Comparison of ENCODE assay signal across 14 cellular contexts in the genomic region with DNA sequence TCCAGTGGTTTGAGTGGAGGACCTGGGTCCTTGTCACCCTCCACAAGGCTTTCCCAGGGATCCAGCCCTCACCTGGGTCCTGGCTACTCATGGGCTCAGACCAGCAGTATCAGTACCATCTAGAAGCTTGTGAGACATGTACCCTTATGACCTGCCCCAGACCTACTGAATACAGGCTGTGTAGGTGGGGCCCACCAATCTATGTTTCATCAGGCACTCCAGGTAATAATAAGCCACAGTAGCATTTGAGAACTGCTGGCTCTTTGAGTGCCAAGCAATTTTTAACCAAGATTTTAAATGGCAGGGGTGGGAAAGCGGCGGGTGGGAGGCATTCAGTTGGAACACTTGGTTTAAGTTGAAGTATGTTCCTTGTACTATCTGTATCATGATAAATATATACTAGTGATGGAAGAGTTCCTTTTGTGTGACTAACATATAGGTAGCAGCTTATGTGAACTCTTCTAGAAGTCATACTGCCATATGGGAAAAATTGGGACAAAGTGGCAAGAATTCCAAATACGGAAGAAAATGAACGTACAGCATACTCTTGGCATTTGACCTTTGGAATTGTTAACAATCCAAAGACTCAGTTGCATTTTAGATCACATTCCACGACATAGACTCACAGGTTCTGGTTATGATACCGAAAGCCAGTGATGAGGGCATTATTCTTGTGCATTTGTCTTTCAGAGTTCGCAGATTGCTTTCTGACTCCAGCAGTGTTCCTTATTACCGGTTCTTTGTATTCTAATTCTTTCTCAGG.
DNase-seq lines count a peak whose midpoint lies in the region; ATAC-seq and TF ChIP-seq lines count a peak whose summit lies in the region.
"Had no signal": no experiment of that assay in that cellular context is flagged by ENCODE, and none has a peak within 500 bp of the region (broad histone marks: within the 10 kb centered on the region; RNA-seq: fewer than 3 reads in every experiment).

No MANE protein-coding gene starts in this region.

- H3K36me3 ChIP-seq in left ventricle myocardium inferior (peaks cover 11% of the 10 kb centered on the region), endodermal cell (ENCODE audit: control insufficient read depth, insufficient read depth, low read length) (peaks cover 91% of the 10 kb centered on the region), uterus (no peaks in the 10 kb centered on the region)

- no peak overlapping the region for H3K9ac ChIP-seq in endodermal cell (ENCODE audit: extremely low read depth, low read length, poor library complexity, severe bottlenecking)

- intact Hi-C loops in left ventricle myocardium inferior (cut with micrococcal nuclease) = no loop called here
- intact Hi-C loops in left cardiac atrium (cut with DNase I) = no loop called here
- intact Hi-C loops in uterus (cut with DNase I; ENCODE audit: low total_unique reads) = no loop called here

- no peak for TF ChIP-seq POLR2A in uterus (IDR thresholded peaks at IDR 0.05)

- DNase-seq in left ventricle myocardium inferior (no peak), left cardiac atrium (no peak), endodermal cell (no peak), non-pigmented ciliary epithelial cell (ENCODE audit: low read depth) (peak; percentile 70), uterus (no peak)
- DNase-seq in central memory CD4-positive, alpha-beta T cell = no peak
- DNase-seq: activated CD4-positive, alpha-beta T cell treated with anti-CD3 and anti-CD28 coated beads, Interleukin-2, amount 50 U/mL, for 1 hour; activated effector memory CD4-positive, alpha-beta T cell treated with anti-CD3 and anti-CD28 coated beads, Interleukin-2, amount 50 U/mL, for 16 hours; glutamatergic neuron; NCI-H2171 treated with DMSO at 0.1 percent for 48 hours; retina had no signal

- H3K9me3 ChIP-seq in left ventricle myocardium inferior (replicated peaks) (no peaks in the 10 kb centered on the region), endodermal cell (ENCODE audit: control insufficient read depth, low read length) (no peaks in the 10 kb centered on the region), uterus (no peaks in the 10 kb centered on the region)

- TF ChIP-seq CTCF in left ventricle myocardium inferior (IDR thresholded peaks at IDR 0.05; ENCODE audit: borderline replicate concordance) = no peak
- TF ChIP-seq CTCF in endodermal cell (conservative IDR thresholded peaks at IDR 0.05) = no peak
- TF ChIP-seq CTCF in uterus (IDR thresholded peaks at IDR 0.05) = no peak

- no peaks in the 10 kb centered on the region for H3K27me3 ChIP-seq in left ventricle myocardium inferior (ENCODE audit: low read depth)
- no peaks in the 10 kb centered on the region for H3K27me3 ChIP-seq in endodermal cell (ENCODE audit: control insufficient read depth, insufficient read depth, low read length, poor library complexity, severe bottlenecking)
- no peaks in the 10 kb centered on the region for H3K27me3 ChIP-seq in uterus

- H3K4me3 Mint-ChIP-seq in endodermal cell = no peak overlapping the region
- no peak overlapping the region for H3K4me3 Mint-ChIP-seq in stimulated activated memory B cell treated with anti-CD40 and anti-IgM and Interleukin-4, amounts not matched to agents 10 μg/mL and 1 μg/mL and 100 μg/mL, for 72 hours
- H3K4me3 Mint-ChIP-seq: T-helper 1 cell treated with Interleukin-12 subunit alpha and Interleukin-12 subunit beta and Interleukin-4 antibody, amounts not matched to agents 30 μg/mL and 1 μg/mL, for 36 hours had no signal

- H3K9me3 Mint-ChIP-seq in endodermal cell = no peaks in the 10 kb centered on the region
- no peaks in the 10 kb centered on the region for H3K9me3 Mint-ChIP-seq in stimulated activated memory B cell treated with anti-CD40 and anti-IgM and Interleukin-4, amounts not matched to agents 10 μg/mL and 1 μg/mL and 100 μg/mL, for 72 hours
- H3K9me3 Mint-ChIP-seq: T-helper 1 cell treated with Interleukin-12 subunit alpha and Interleukin-12 subunit beta and Interleukin-4 antibody, amounts not matched to agents 30 μg/mL and 1 μg/mL, for 36 hours had no signal

- peaks cover 11% of the 10 kb centered on the region for H3K4me1 Mint-ChIP-seq in endodermal cell
- H3K4me1 Mint-ChIP-seq in stimulated activated memory B cell treated with anti-CD40 and anti-IgM and Interleukin-4, amounts not matched to agents 10 μg/mL and 1 μg/mL and 100 μg/mL, for 72 hours = no peaks in the 10 kb centered on the region

- H3K4me3 ChIP-seq in left ventricle myocardium inferior (no peak overlapping the region), endodermal cell (ENCODE audit: low read length) (no peak overlapping the region), uterus (no peak overlapping the region)

- ATAC-seq in left cardiac atrium (no peak), GM18867 (IDR thresholded peaks at IDR 0.05; ENCODE audit: unreplicated experiment) (no peak)
- ATAC-seq in stimulated activated memory B cell treated with anti-CD40 and anti-IgM and Interleukin-4, amounts not matched to agents 10 μg/mL and 1 μg/mL and 100 μg/mL, for 72 hours = no peak

- H3K27ac Mint-ChIP-seq in endodermal cell = peak overlapping the region; percentile 9
- no peak overlapping the region for H3K27ac Mint-ChIP-seq in stimulated activated memory B cell treated with anti-CD40 and anti-IgM and Interleukin-4, amounts not matched to agents 10 μg/mL and 1 μg/mL and 100 μg/mL, for 72 hours
- H3K27ac Mint-ChIP-seq: T-helper 1 cell treated with Interleukin-12 subunit alpha and Interleukin-12 subunit beta and Interleukin-4 antibody, amounts not matched to agents 30 μg/mL and 1 μg/mL, for 36 hours had no signal

- peak overlapping the region; percentile 83 for H3K27ac ChIP-seq in left ventricle myocardium inferior (replicated peaks)
- H3K27ac ChIP-seq in endodermal cell (ENCODE audit: low read depth, low read length) = no peak overlapping the region
- H3K27ac ChIP-seq in uterus = peak overlapping the region; percentile 83 to 85

- H3K4me1 ChIP-seq in left ventricle myocardium inferior (peaks cover 89% of the 10 kb centered on the region), endodermal cell (ENCODE audit: control insufficient read depth, insufficient read depth, low read length) (no peaks in the 10 kb centered on the region), uterus (peaks cover 0 to 18% of the 10 kb centered on the region in 2 donors)

- 92 to 97% methylated on average over 7 to 8 of the region's 8 CpGs for WGBS in endodermal cell (ENCODE audit: insufficient coverage in 1 of 2, insufficient read length in 1 of 2), 2 experiments

- H3K36me3 Mint-ChIP-seq in endodermal cell (ENCODE audit: low read depth) = peaks cover 50% of the 10 kb centered on the region
- H3K36me3 Mint-ChIP-seq in stimulated activated memory B cell treated with anti-CD40 and anti-IgM and Interleukin-4, amounts not matched to agents 10 μg/mL and 1 μg/mL and 100 μg/mL, for 72 hours = peaks cover 24% of the 10 kb centered on the region

- no peaks in the 10 kb centered on the region for H3K27me3 Mint-ChIP-seq in endodermal cell (ENCODE audit: insufficient read depth)
- H3K27me3 Mint-ChIP-seq in stimulated activated memory B cell treated with anti-CD40 and anti-IgM and Interleukin-4, amounts not matched to agents 10 μg/mL and 1 μg/mL and 100 μg/mL, for 72 hours = no peaks in the 10 kb centered on the region
